In genomic region chr20:5643936-5644335, GRCh38 we compare ENCODE assay signal across 24 cellular contexts. TPM values are rescaled to one million over a fixed set of nuclear protein-coding genes. Genes with fewer than 3 reads are reported as not detected.
A peak's percentile ranks its signal among the peaks of the same experiment; 100 is the strongest.
DNase-seq lines count a peak whose midpoint lies in the region; ATAC-seq, FAIRE-seq and TF ChIP-seq lines count a peak whose summit lies in the region.
"Had no signal": no experiment of that assay in that cellular context is flagged by ENCODE, and none has a peak within 500 bp of the region (broad histone marks: within the 10 kb centered on the region; RNA-seq: fewer than 3 reads in every experiment).

No MANE protein-coding gene starts in this region.

- H3K18ac ChIP-seq in IMR-90 (ENCODE audit: low read depth, low read length), result no peak overlapping the region
- no peak overlapping the region for H3K18ac ChIP-seq in mesenchymal stem cell (ENCODE audit: low read depth in 1 of 2, low read length in 2 of 2)

- H2BK120ac ChIP-seq in IMR-90 (ENCODE audit: low read depth, low read length), result no peak overlapping the region
- H2BK120ac ChIP-seq in mesenchymal stem cell (ENCODE audit: low read depth, low read length), result no peak overlapping the region

- H3K27ac Mint-ChIP-seq in CD14-positive monocyte, result peak overlapping the region; percentile 96 to 100 (median 99)
- peak overlapping the region; percentile 98 for H3K27ac Mint-ChIP-seq in dendritic cell treated with granulocyte-macrophage colony-stimulating factor and Interleukin-4, amounts not matched to agents 40 ng/mL and 50 ng/mL, for 4 days
- peak overlapping the region in 6 of 10 donors; percentile 3 to 86 (median 54) for H3K27ac Mint-ChIP-seq in naive thymus-derived CD8-positive, alpha-beta T cell
- no peak overlapping the region for H3K27ac Mint-ChIP-seq in activated naive CD8-positive, alpha-beta T cell treated with anti-CD3 and anti-CD28 coated beads for 36 hours
- H3K27ac Mint-ChIP-seq: H9, neural progenitor cell had no signal

- BruUV-seq in IMR-90 (replicated peaks; lab: Mats Ljungman, UMichigan), result no TSS peak
- BruUV-seq in HepG2 (replicated peaks; lab: Mats Ljungman, UMichigan), result no TSS peak

- H2BK5ac ChIP-seq in IMR-90 (ENCODE audit: low read depth, low read length, poor library complexity, severe bottlenecking) (no peak overlapping the region), mesenchymal stem cell (ENCODE audit: low read depth, low read length, poor library complexity, severe bottlenecking) (no peak overlapping the region)

- CTCF ChIA-PET in IMR-90 (lab: Yijun Ruan, JAX) (no interaction called here), HepG2 (lab: Yijun Ruan, JAX; ENCODE audit: low intra/inter-chr PET ratio, low total read pairs) (no interaction called here)

- ATAC-seq in IMR-90 (ENCODE audit: low read depth) (no peak), HepG2 (no peak)
- ATAC-seq in naive thymus-derived CD8-positive, alpha-beta T cell, result no peak

- H4K20me1 ChIP-seq in IMR-90 (ENCODE audit: insufficient read depth, low read length), result no peaks in the 10 kb centered on the region
- no peaks in the 10 kb centered on the region for H4K20me1 ChIP-seq in HepG2 (ENCODE audit: insufficient read depth, low read length)

- no peak overlapping the region for H2AK9ac ChIP-seq in IMR-90 (replicated peaks; ENCODE audit: low read depth, low read length, poor library complexity)

- peak overlapping the region in 1 of 2 experiments; percentile 50 for H2BK12ac ChIP-seq in mesenchymal stem cell (ENCODE audit: low read length in 2 of 2)

- H2BK20ac ChIP-seq in IMR-90 (ENCODE audit: low read depth, low read length), result no peak overlapping the region

- POLR2A ChIA-PET in IMR-90 (lab: Charles Lee; ENCODE audit: unreplicated experiment) (no interaction called here), HepG2 (lab: Yijun Ruan, JAX) (no interaction called here)
- POLR2A ChIA-PET in naive thymus-derived CD8-positive, alpha-beta T cell (lab: Charles Lee), result no interaction called here

- H4K8ac ChIP-seq in IMR-90 (ENCODE audit: low read depth in 2 of 2, low read length in 2 of 2) (no peak overlapping the region), mesenchymal stem cell (ENCODE audit: low read length) (no peak overlapping the region)

- peaks cover 0 to 5% (median 1%) of the 10 kb centered on the region in 3 donors for H3K27me3 Mint-ChIP-seq in CD14-positive monocyte (ENCODE audit: low read depth in 3 of 3)
- H3K27me3 Mint-ChIP-seq in dendritic cell treated with granulocyte-macrophage colony-stimulating factor and Interleukin-4, amounts not matched to agents 40 ng/mL and 50 ng/mL, for 4 days, result no peaks in the 10 kb centered on the region
- no peaks in the 10 kb centered on the region for H3K27me3 Mint-ChIP-seq in naive thymus-derived CD8-positive, alpha-beta T cell
- H3K27me3 Mint-ChIP-seq in activated naive CD8-positive, alpha-beta T cell treated with anti-CD3 and anti-CD28 coated beads for 36 hours, result no peaks in the 10 kb centered on the region

- no peak overlapping the region for H3K56ac ChIP-seq in IMR-90 (ENCODE audit: extremely low read depth, insufficient read depth, low read length)

- H3K9ac ChIP-seq in IMR-90 (ENCODE audit: low read depth, low read length) (no peak overlapping the region), HepG2 (ENCODE audit: insufficient read depth, low read depth, low read length) (no peak overlapping the region), mesenchymal stem cell (ENCODE audit: low read length) (no peak overlapping the region)
- H3K9ac ChIP-seq: neural progenitor cell had no signal

- peak overlapping the region; percentile 26 to 31 for H3K4me3 Mint-ChIP-seq in CD14-positive monocyte
- H3K4me3 Mint-ChIP-seq in dendritic cell treated with granulocyte-macrophage colony-stimulating factor and Interleukin-4, amounts not matched to agents 40 ng/mL and 50 ng/mL, for 4 days, result no peak overlapping the region
- H3K4me3 Mint-ChIP-seq in naive thymus-derived CD8-positive, alpha-beta T cell, result peak overlapping the region in 1 of 10 donors; percentile 34
- no peak overlapping the region for H3K4me3 Mint-ChIP-seq in activated naive CD8-positive, alpha-beta T cell treated with anti-CD3 and anti-CD28 coated beads for 36 hours
- H3K4me3 Mint-ChIP-seq: H9, neural progenitor cell had no signal

- H3K23ac ChIP-seq in IMR-90 (ENCODE audit: low read depth, low read length) (no peak overlapping the region), mesenchymal stem cell (ENCODE audit: low read length in 2 of 2) (no peak overlapping the region)

- dilution Hi-C loops in IMR-90 (cut with HindIII; ENCODE audit: low sequenced_read_pairs, unreplicated experiment), result no loop called here

- H3K79me2 ChIP-seq in HepG2 (ENCODE audit: insufficient read depth, low read length), result no peaks in the 10 kb centered on the region

- no peak overlapping the region for H4K91ac ChIP-seq in IMR-90 (ENCODE audit: insufficient read depth, low read depth, low read length)
- H4K91ac ChIP-seq in mesenchymal stem cell (ENCODE audit: low read length), result no peak overlapping the region

- peaks cover 5 to 14% (median 8%) of the 10 kb centered on the region in 7 donors for H3K9me3 Mint-ChIP-seq in CD14-positive monocyte
- H3K9me3 Mint-ChIP-seq in dendritic cell treated with granulocyte-macrophage colony-stimulating factor and Interleukin-4, amounts not matched to agents 40 ng/mL and 50 ng/mL, for 4 days, result peaks cover 9% of the 10 kb centered on the region
- H3K9me3 Mint-ChIP-seq in naive thymus-derived CD8-positive, alpha-beta T cell, result peaks cover 0 to 10% (median 3%) of the 10 kb centered on the region in 9 donors
- H3K9me3 Mint-ChIP-seq in activated naive CD8-positive, alpha-beta T cell treated with anti-CD3 and anti-CD28 coated beads for 36 hours, result peaks cover 7% of the 10 kb centered on the region

- no peak for FAIRE-seq in HepG2 (lab: Jason Lieb, UNC)
- FAIRE-seq: frontal cortex, G401.6, HTR-8/SVneo, islet of Langerhans had no signal

- in situ Hi-C loops in IMR-90 (cut with MboI; ENCODE audit: low sequenced_read_pairs) (no loop called here), HepG2 (cut with HindIII; ENCODE audit: extremely low pct_ligation_motif_present, low pct_unique_long_range_greater_than_20kb) (no loop called here)

- peaks cover 74% of the 10 kb centered on the region for H3K4me1 Mint-ChIP-seq in CD14-positive monocyte
- peaks cover 67% of the 10 kb centered on the region for H3K4me1 Mint-ChIP-seq in dendritic cell treated with granulocyte-macrophage colony-stimulating factor and Interleukin-4, amounts not matched to agents 40 ng/mL and 50 ng/mL, for 4 days (ENCODE audit: low read depth)
- H3K4me1 Mint-ChIP-seq in naive thymus-derived CD8-positive, alpha-beta T cell, result peaks cover 20 to 54% (median 38%) of the 10 kb centered on the region in 4 donors
- H3K4me1 Mint-ChIP-seq in activated naive CD8-positive, alpha-beta T cell treated with anti-CD3 and anti-CD28 coated beads for 36 hours, result peaks cover 25% of the 10 kb centered on the region
- H3K4me1 Mint-ChIP-seq: neural progenitor cell had no signal

- TF ChIP-seq CTCF in CD14-positive monocyte (IDR thresholded peaks at IDR 0.05) (no peak), IMR-90 (conservative IDR thresholded peaks at IDR 0.05; ENCODE audit: low read depth, low read length) (no peak), HepG2 (CRISPR knock-in tag; IDR thresholded peaks at IDR 0.05) (no peak)

- no peaks in the 10 kb centered on the region for H3K36me3 ChIP-seq in IMR-90 (ENCODE audit: control insufficient read depth, insufficient read depth, low read length)
- H3K36me3 ChIP-seq in HepG2 (replicated peaks in 1 of 2; ENCODE audit: control insufficient read depth in 1 of 2, insufficient read depth in 2 of 2, low read length in 2 of 2), result no peaks in the 10 kb centered on the region
- no peaks in the 10 kb centered on the region for H3K36me3 ChIP-seq in mesenchymal stem cell (ENCODE audit: control insufficient read depth in 1 of 2, insufficient read depth in 2 of 2, low read depth in 1 of 2, low read length in 2 of 2)
- H3K36me3 ChIP-seq: esophagus muscularis mucosa, neural progenitor cell, sigmoid colon, tibial nerve had no signal

- TF ChIP-seq RAD21 in IMR-90 (IDR thresholded peaks at IDR 0.05; ENCODE audit: low read length) (no peak), HepG2 (CRISPR knock-in tag; IDR thresholded peaks at IDR 0.05) (no peak)

- H3K14ac ChIP-seq in IMR-90 (replicated peaks; ENCODE audit: low read depth, low read length) (no peak overlapping the region), mesenchymal stem cell (ENCODE audit: low read length in 2 of 2) (no peak overlapping the region)

- no peak overlapping the region for H3K4me3 ChIP-seq in IMR-90 (ENCODE audit: insufficient read depth, low read depth, low read length)
- no peak overlapping the region for H3K4me3 ChIP-seq in HepG2 (replicated peaks in 1 of 3; ENCODE audit: insufficient read depth in 1 of 3, low read depth in 2 of 3, low read length in 3 of 3)
- no peak overlapping the region for H3K4me3 ChIP-seq in mesenchymal stem cell (ENCODE audit: insufficient read depth in 1 of 2, low read depth in 1 of 2, low read length in 2 of 2)
- H3K4me3 ChIP-seq: esophagus muscularis mucosa, neural progenitor cell, sigmoid colon, tibial nerve had no signal

- no peak overlapping the region for H3K27ac ChIP-seq in IMR-90 (ENCODE audit: insufficient read depth, low read length)
- no peak overlapping the region for H3K27ac ChIP-seq in HepG2 (ENCODE audit: extremely low read length, insufficient read depth, low read length)
- H3K27ac ChIP-seq in mesenchymal stem cell (ENCODE audit: low read length, poor library complexity, severe bottlenecking), result no peak overlapping the region
- H3K27ac ChIP-seq: neural progenitor cell had no signal

- WGBS in IMR-90 (ENCODE audit: extremely low coverage in 2 of 2, insufficient read length in 1 of 2), 2 experiments, result no CpG with 5 or more reads among the region's 1 CpG
- WGBS in HepG2 (ENCODE audit: low lambda C conversion rate), result 42% methylated on average over 1 of the region's 1 CpG
- WGBS in mesenchymal stem cell, result 96% methylated on average over 1 of the region's 1 CpG

- 0 out of 4 replicates have a peak, but pooled peaks cover 0 to 3% of the 10 kb centered on the region in 2 experiments for H3K79me1 ChIP-seq in IMR-90 (ENCODE audit: low read depth in 1 of 2, low read length in 2 of 2)
- H3K79me1 ChIP-seq in mesenchymal stem cell (replicated peaks; ENCODE audit: low read length, poor library complexity, severe bottlenecking), result no peaks in the 10 kb centered on the region

- H3K4me1 ChIP-seq in IMR-90 (ENCODE audit: control insufficient read depth, insufficient read depth, low read length) (peaks cover 7% of the 10 kb centered on the region), HepG2 (ENCODE audit: insufficient read depth, low read length) (peaks cover 16% of the 10 kb centered on the region), mesenchymal stem cell (ENCODE audit: control insufficient read depth, insufficient read depth, low read depth, low read length) (peaks cover 4% of the 10 kb centered on the region)
- H3K4me1 ChIP-seq: neural progenitor cell had no signal

- H3K27me3 ChIP-seq in IMR-90 (ENCODE audit: control insufficient read depth, insufficient read depth, low read length) (no peaks in the 10 kb centered on the region), HepG2 (ENCODE audit: control insufficient read depth in 1 of 2, insufficient read depth in 2 of 2, low read length in 2 of 2) (no peaks in the 10 kb centered on the region), mesenchymal stem cell (ENCODE audit: control insufficient read depth in 1 of 2, insufficient read depth in 1 of 2, low read length in 2 of 2) (no peaks in the 10 kb centered on the region)
- H3K27me3 ChIP-seq: esophagus muscularis mucosa, neural progenitor cell, sigmoid colon, tibial nerve had no signal

- H2AFZ ChIP-seq in IMR-90 (replicated peaks; ENCODE audit: low read length, poor library complexity) (no peak overlapping the region), HepG2 (ENCODE audit: low read length) (no peak overlapping the region), mesenchymal stem cell (ENCODE audit: low read depth, low read length) (no peak overlapping the region)
- H2AFZ ChIP-seq: neural progenitor cell had no signal

- TF ChIP-seq EP300 in HepG2 (IDR thresholded peaks at IDR 0.05; ENCODE audit: low read depth in 2 of 2, low read length in 2 of 2) (no peak), HepG2 (CRISPR knock-in tag; IDR thresholded peaks at IDR 0.05; ENCODE audit: borderline replicate concordance) (no peak)

- peaks cover 3% of the 10 kb centered on the region; the same call in 1 of the 2 replicates for H3K9me1 ChIP-seq in IMR-90 (ENCODE audit: insufficient read depth, low read length)

- no peak overlapping the region for H4K5ac ChIP-seq in IMR-90 (ENCODE audit: low read depth, low read length)

- H2BK15ac ChIP-seq in IMR-90 (ENCODE audit: low read depth, low read length), result 0 out of 3 replicates have a peak overlapping the region, but pooled peaks have one; percentile 85
- H2BK15ac ChIP-seq in mesenchymal stem cell (ENCODE audit: low read depth, poor library complexity, severe bottlenecking), result no peak overlapping the region

- DNase-seq in CD14-positive monocyte (ENCODE audit: low spot score) (no peak), IMR-90 (no peak), HepG2 (ENCODE audit: low spot score) (no peak), mesenchymal stem cell (no peak)
- no peak for DNase-seq in naive thymus-derived CD8-positive, alpha-beta T cell
- no peak for DNase-seq in activated naive CD8-positive, alpha-beta T cell treated with anti-CD3 and anti-CD28 coated beads for 36 hours
- DNase-seq: activated CD8-positive, alpha-beta memory T cell treated with anti-CD3 and anti-CD28 coated beads, Interleukin-2, amount 50 U/mL, for 48 hours; CD8-positive, alpha-beta memory T cell; DMS153; H9; Karpas-422; NCI-H1694 treated with DMSO at 0.1 percent for 48 hours; NCI-H2171 treated with DMSO at 0.1 percent for 48 hours; NCI-H526; sigmoid colon; stimulated activated CD4-positive, alpha-beta T cell treated with anti-CD3 and anti-CD28 coated beads, Interleukin-15, amount 100 ng/mL, for 24 hours had no signal

- TF ChIP-seq POLR2A in IMR-90 (IDR thresholded peaks at IDR 0.05; ENCODE audit: low read depth, low read length) (no peak), HepG2 (IDR thresholded peaks at IDR 0.05; ENCODE audit: insufficient read depth in 1 of 2, low read depth in 2 of 2, low read length in 2 of 2) (no peak)

- intact Hi-C loops in CD14-positive monocyte (cut with micrococcal nuclease), result loop anchor here (2.0 to 5.0 kb wide), 3 partner anchors 13 to 43 kb away; no protein-coding TSS in a partner anchor
- intact Hi-C loops in IMR-90 (cut with micrococcal nuclease), result no loop called here
- intact Hi-C loops in dendritic cell treated with granulocyte-macrophage colony-stimulating factor and Interleukin-4, amounts not matched to agents 40 ng/mL and 50 ng/mL, for 4 days (cut with micrococcal nuclease), result no loop called here
- intact Hi-C loops in HepG2 (cut with micrococcal nuclease; ENCODE audit: unreplicated experiment), result no loop called here

- H3K36me3 Mint-ChIP-seq in CD14-positive monocyte, result peaks cover 5 to 10% of the 10 kb centered on the region in 2 donors
- H3K36me3 Mint-ChIP-seq in dendritic cell treated with granulocyte-macrophage colony-stimulating factor and Interleukin-4, amounts not matched to agents 40 ng/mL and 50 ng/mL, for 4 days (ENCODE audit: low read depth), result peaks cover 7% of the 10 kb centered on the region
- peaks cover 0 to 5% (median 0%) of the 10 kb centered on the region in 3 donors for H3K36me3 Mint-ChIP-seq in naive thymus-derived CD8-positive, alpha-beta T cell
- H3K36me3 Mint-ChIP-seq in activated naive CD8-positive, alpha-beta T cell treated with anti-CD3 and anti-CD28 coated beads for 36 hours, result no peaks in the 10 kb centered on the region
- H3K36me3 Mint-ChIP-seq: CD8-positive, alpha-beta memory T cell; neural progenitor cell had no signal

- H2AK5ac ChIP-seq in IMR-90 (ENCODE audit: low read depth, low read length), result no peak overlapping the region; the same call in 1 of the 2 replicates
- no peak overlapping the region for H2AK5ac ChIP-seq in mesenchymal stem cell (ENCODE audit: low read length, severe bottlenecking)

- H3K9me3 ChIP-seq in IMR-90 (ENCODE audit: control insufficient read depth, insufficient read depth, low read length) (peaks cover 3% of the 10 kb centered on the region), HepG2 (ENCODE audit: low read length) (no peaks in the 10 kb centered on the region), mesenchymal stem cell (ENCODE audit: control insufficient read depth, low read length) (no peaks in the 10 kb centered on the region)
- H3K9me3 ChIP-seq: sigmoid colon had no signal

- no peak overlapping the region for H3K4me2 ChIP-seq in IMR-90 (ENCODE audit: low read depth, low read length)
- no peak overlapping the region for H3K4me2 ChIP-seq in HepG2 (ENCODE audit: low read depth, low read length)
- no peak overlapping the region for H3K4me2 ChIP-seq in mesenchymal stem cell (ENCODE audit: low read length, poor library complexity, severe bottlenecking)
- H3K4me2 ChIP-seq: neural progenitor cell had no signal

- H3K4ac ChIP-seq in IMR-90 (ENCODE audit: low read depth, low read length) (no peak overlapping the region), mesenchymal stem cell (ENCODE audit: low read depth in 1 of 2, low read length in 2 of 2) (no peak overlapping the region)

RNA-seq across cellular contexts. Expression of gene GPCPD1, which starts 33.1 kb away (rescaled TPM):
- polyA plus RNA-seq in CD14-positive monocyte (10 to 100 TPM; 46.8 to 78.9 TPM), IMR-90 (2012; rRNA removed) (7.3 and 9.5 TPM in 2 replicates), HepG2 (2011; rRNA removed) (6.3 and 6.7 TPM in 2 replicates)
- total RNA-seq in IMR-90 (2012; rRNA removed) (10.8 and 15.6 TPM in 2 replicates), HepG2 (2016; rRNA removed; fragmentation: Illumina TruSeq; extraction: Trizol) (9.6 and 12.9 TPM in 2 replicates)
- 1.3 and 1.7 TPM in 2 replicates for polyA plus RNA-seq in IMR-90 (2012; cell fraction: cytosol; rRNA removed)
- 4.9 and 39.2 TPM in 2 replicates for polyA plus RNA-seq in IMR-90 (2012; cell fraction: nucleus; rRNA removed; ENCODE audit: low replicate concordance)
- 10 to 100 TPM; 70.9 to 72.5 TPM for total RNA-seq in naive thymus-derived CD8-positive, alpha-beta T cell
- polyA plus RNA-seq in naive thymus-derived CD8-positive, alpha-beta T cell, result 10 to 100 TPM; 19.1 to 26.5 (median 25.9) TPM
- total RNA-seq in HepG2 (2016; cell fraction: cytosol; rRNA removed; fragmentation: Illumina TruSeq; extraction: Trizol; ENCODE audit: low read depth), result 1.7 and 2.0 TPM in 2 replicates
- total RNA-seq in HepG2 (2016; cell fraction: insoluble cytoplasmic fraction; rRNA removed; fragmentation: Illumina TruSeq; extraction: Trizol), result 10.1 and 11.2 TPM in 2 replicates
- 5.0 and 5.2 TPM in 2 replicates for total RNA-seq in HepG2 (2016; cell fraction: membrane; rRNA removed; fragmentation: Illumina TruSeq; extraction: Trizol)
- total RNA-seq in HepG2 (2016; cell fraction: nucleus; rRNA removed; fragmentation: Illumina TruSeq; extraction: Trizol), result 17.4 and 18.2 TPM in 2 replicates
- polyA plus RNA-seq in HepG2 (2011; cell fraction: cytosol; rRNA removed), result 1.8 and 4.4 TPM in 2 replicates
- polyA plus RNA-seq in HepG2 (2011; cell fraction: nucleus; rRNA removed), result 9.4 and 12.1 TPM in 2 replicates
- polyA plus RNA-seq in HepG2 (2012), result 5.0 and 5.1 TPM in 2 replicates
- 0.69 and 0.74 TPM in 2 replicates for polyA plus RNA-seq in HepG2 (2016; cell fraction: cytosol; fragmentation: Illumina TruSeq; extraction: Trizol; ENCODE audit: low read depth)
- 8.8 and 8.9 TPM in 2 replicates for polyA plus RNA-seq in HepG2 (2016; cell fraction: insoluble cytoplasmic fraction; fragmentation: Illumina TruSeq; extraction: Trizol; ENCODE audit: low read depth)
- polyA plus RNA-seq in HepG2 (2016; cell fraction: membrane; fragmentation: Illumina TruSeq; extraction: Trizol; ENCODE audit: low read depth), result 1.7 and 2.4 TPM in 2 replicates
- 17.1 and 19.1 TPM in 2 replicates for polyA plus RNA-seq in HepG2 (2016; cell fraction: nucleus; fragmentation: Illumina TruSeq; extraction: Trizol; ENCODE audit: insufficient read depth, low read depth)
- polyA minus RNA-seq in HepG2 (2011; rRNA and poly(A)+ RNA removed; ENCODE audit: low replicate concordance), result 2.9 and 4.9 TPM in 2 replicates
- polyA minus RNA-seq in HepG2 (2011; cell fraction: cytosol; rRNA and poly(A)+ RNA removed), result 2.1 and 4.7 TPM in 2 replicates
- 32.1 and 32.7 TPM in 2 replicates for polyA minus RNA-seq in HepG2 (2011; cell fraction: nucleus; rRNA and poly(A)+ RNA removed)
- 16.4 TPM for polyA plus RNA-seq in mesenchymal stem cell (2013, experiment 1 of 2)
- polyA plus RNA-seq in mesenchymal stem cell (2013, experiment 2 of 2), result 16.4 TPM
- total RNA-seq in activated naive CD8-positive, alpha-beta T cell treated with anti-CD3 and anti-CD28 coated beads for 36 hours, result 10 to 100 TPM; 23.7 to 24.3 TPM

Comparison
In these comparisons a context has a peak if more than half of its experiments do, and no peak if none do; other contexts are left out.
1. H3K4me3 Mint-ChIP-seq: peak in CD14-positive monocyte (2 of 2); none in dendritic cell treated with granulocyte-macrophage colony-stimulating factor and Interleukin-4, amounts not matched to agents 40 ng/mL and 50 ng/mL, for 4 days (single experiment) and activated naive CD8-positive, alpha-beta T cell treated with anti-CD3 and anti-CD28 coated beads for 36 hours (single experiment).
2. intact Hi-C loops: an anchor here in CD14-positive monocyte (2.0 to 5.0 kb wide); none called in IMR-90, dendritic cell treated with granulocyte-macrophage colony-stimulating factor and Interleukin-4, amounts not matched to agents 40 ng/mL and 50 ng/mL, for 4 days and HepG2.